8 cellular contexts compared by ENCODE assay signal in the genomic region with DNA sequence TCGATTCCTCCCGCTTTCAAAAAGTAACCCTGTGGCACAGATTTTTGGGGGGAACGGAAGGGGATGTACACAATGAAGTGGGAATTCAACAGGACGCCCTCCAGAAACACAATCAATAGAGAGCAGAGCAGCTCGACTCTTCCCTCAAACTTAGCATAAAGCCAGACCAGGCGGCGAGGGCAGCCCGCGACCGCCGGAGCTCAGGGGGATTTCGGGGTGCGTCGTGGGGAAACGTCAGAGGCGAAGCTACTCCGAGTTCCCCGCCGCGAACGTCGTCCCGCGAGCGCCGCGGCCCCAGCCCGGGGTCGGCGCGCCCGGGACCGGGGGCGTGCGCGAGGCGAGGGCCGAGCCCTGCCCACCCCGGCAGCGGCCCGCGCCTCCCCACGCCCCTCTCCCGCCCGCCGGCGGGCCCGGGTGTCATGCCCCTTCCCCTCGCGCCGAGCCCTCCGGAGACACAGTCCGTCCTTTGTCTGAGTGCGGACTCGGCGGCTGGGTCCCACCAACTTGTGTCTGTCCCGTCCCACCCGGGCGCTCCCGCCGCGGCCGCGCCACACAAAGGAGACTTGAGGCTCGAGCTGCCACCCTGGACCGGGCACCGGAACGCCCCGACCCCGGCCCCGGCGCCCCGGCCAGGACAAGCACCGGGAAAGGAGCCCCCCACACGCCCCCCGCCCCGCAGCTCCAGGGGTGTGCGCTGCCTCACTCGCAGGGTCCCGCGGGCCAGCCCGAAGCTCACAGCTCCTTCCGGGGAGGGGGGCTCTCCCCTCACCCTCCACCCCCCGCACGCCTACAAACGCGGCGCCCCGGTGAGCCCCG. TPM values are rescaled to one million over a fixed set of nuclear protein-coding genes. Genes with fewer than 3 reads are reported as not detected.
DNase-seq lines count a peak whose midpoint lies in the region; ATAC-seq and TF ChIP-seq lines count a peak whose summit lies in the region.

No MANE protein-coding gene starts in this region.

- H3K4me1 ChIP-seq in heart left ventricle (peaks cover 0 to 17% (median 4%) of the 10 kb centered on the region in 12 donors), upper lobe of right lung (peaks cover 3% of the 10 kb centered on the region)

- TF ChIP-seq CTCF in 22Rv1 (IDR thresholded peaks at IDR 0.05), result no peak
- no peak for TF ChIP-seq CTCF in heart left ventricle (IDR thresholded peaks at IDR 0.05)
- TF ChIP-seq CTCF in upper lobe of right lung (IDR thresholded peaks at IDR 0.05), result no peak

- no peaks in the 10 kb centered on the region for H3K36me3 ChIP-seq in heart left ventricle
- H3K36me3 ChIP-seq in upper lobe of right lung, result no peaks in the 10 kb centered on the region

- ATAC-seq in HG03066 (IDR thresholded peaks at IDR 0.05; ENCODE audit: low read depth, unreplicated experiment) (peak; percentile 21), heart left ventricle (peak in 1 of 4 donors; percentile 4), upper lobe of right lung (no peak)

- intact Hi-C loops in heart left ventricle (cut with DNase I), result loop anchor here in 8 of 10 donors (2.0 to 10.0 kb wide), 10 partner anchors 54 to 319 kb away; a partner anchor contains a TSS
- intact Hi-C loops in posterior cingulate gyrus (cut with DNase I), result loop anchor here (1.0 to 5.0 kb wide), 3 partner anchors 57 to 185 kb away; a partner anchor contains a TSS
- intact Hi-C loops in upper lobe of right lung (cut with DNase I), result no loop called here

- WGBS in heart left ventricle, 4 donors, result 0 to 1% (median 1%) methylated on average over 27 to 90 of the region's 90 CpGs

- peak overlapping the region; percentile 65 to 99 (median 93) for H3K4me3 ChIP-seq in heart left ventricle
- H3K4me3 ChIP-seq in upper lobe of right lung, result peak overlapping the region; percentile 74

- DNase-seq in RPMI8226 (peak; percentile 59), heart left ventricle (peak; percentile 34 to 77 (median 45)), posterior cingulate gyrus (peak; percentile 7 to 90 (median 31)), upper lobe of right lung (peak; percentile 78)
- peak; percentile 52 for DNase-seq in activated naive CD4-positive, alpha-beta T cell treated with anti-CD3 and anti-CD28 coated beads, Interleukin-2, amount 50 U/mL, for 16 hours

- peak; percentile 12 for TF ChIP-seq POLR2A in GM18526 (IDR thresholded peaks at IDR 0.05; ENCODE audit: extremely low read depth, insufficient read length)
- TF ChIP-seq POLR2A in heart left ventricle (IDR thresholded peaks at IDR 0.05), result no peak

- H3K27ac ChIP-seq in 22Rv1 (peak overlapping the region; percentile 96), heart left ventricle (peak overlapping the region in 11 of 12 donors; percentile 67 to 98 (median 92)), upper lobe of right lung (peak overlapping the region; percentile 87)

- H3K9me3 ChIP-seq in heart left ventricle (no peaks in the 10 kb centered on the region), upper lobe of right lung (no peaks in the 10 kb centered on the region)

- H3K27me3 ChIP-seq in heart left ventricle (no peaks in the 10 kb centered on the region), upper lobe of right lung (no peaks in the 10 kb centered on the region)

RNA-seq across cellular contexts. Expression of a gene that starts 0.7 kb away (rescaled TPM):
- total RNA-seq in heart left ventricle (1 to 10 TPM in 8 of 9 donors, under 1 TPM in 1; 0.82 to 5.4 (median 1.3) TPM), upper lobe of right lung (3.7 TPM)
- 1 to 10 TPM in 1 of 2 donors, under 1 TPM in 1; 0.61 to 2.6 TPM for polyA plus RNA-seq in heart left ventricle
